ENCODE assay signal across 8 cellular contexts in the genomic region with DNA sequence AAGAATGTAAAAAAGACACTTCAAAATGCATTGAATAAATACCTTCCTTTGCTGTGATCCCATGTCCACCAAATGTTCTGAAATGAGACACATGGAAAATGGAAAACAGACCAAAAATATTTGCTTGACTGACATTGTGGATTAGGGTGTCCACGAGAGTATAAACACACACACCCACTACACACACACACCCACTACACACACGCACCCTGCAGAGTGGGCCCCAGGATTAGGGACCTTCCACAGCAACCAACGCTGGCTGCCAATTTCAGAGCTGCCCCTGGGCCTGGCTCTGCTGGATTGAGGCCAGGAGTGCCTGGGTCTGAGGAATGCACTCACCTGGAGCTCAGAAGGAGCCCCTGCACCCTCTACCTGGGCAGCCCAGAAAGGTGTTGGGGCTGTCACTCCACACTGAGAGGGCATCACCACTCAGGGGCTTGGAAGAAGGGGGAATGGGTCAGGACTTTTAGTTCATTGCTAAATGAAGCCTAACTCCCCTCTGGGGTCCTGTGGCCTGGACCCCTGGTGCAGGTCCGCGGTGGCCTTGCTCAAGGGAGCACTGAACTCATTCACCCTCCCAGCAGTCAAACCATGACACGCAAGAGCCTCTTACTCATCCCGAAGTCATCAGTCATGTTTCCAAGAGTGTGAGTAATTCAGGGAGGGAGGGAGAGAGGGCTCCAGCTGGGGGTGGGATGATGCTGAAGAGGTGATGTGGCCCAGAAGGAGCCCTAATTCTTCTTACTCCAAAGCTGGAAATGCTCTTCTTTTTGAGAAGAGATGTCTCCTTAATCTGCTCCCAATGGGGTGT. TPM values are rescaled to one million over a fixed set of nuclear protein-coding genes. Genes with fewer than 3 reads are reported as not detected.
A peak's percentile ranks its signal among the peaks of the same experiment; 100 is the strongest.
DNase-seq lines count a peak whose midpoint lies in the region; ATAC-seq and TF ChIP-seq lines count a peak whose summit lies in the region.

No MANE protein-coding gene starts in this region.

- no peaks in the 10 kb centered on the region for H3K27me3 Mint-ChIP-seq in dendritic cell treated with granulocyte-macrophage colony-stimulating factor and Interleukin-4, amounts not matched to agents 40 ng/mL and 50 ng/mL, for 4 days

- H3K9me2 ChIP-seq in GM23248 (ENCODE audit: insufficient read depth) = no peaks in the 10 kb centered on the region

- H3K4me3 Mint-ChIP-seq in dendritic cell treated with granulocyte-macrophage colony-stimulating factor and Interleukin-4, amounts not matched to agents 40 ng/mL and 50 ng/mL, for 4 days = no peak overlapping the region

- no peak overlapping the region for H2AFZ ChIP-seq in GM23248

- no peaks in the 10 kb centered on the region for H3K27me3 ChIP-seq in GM23248 (replicated peaks; ENCODE audit: insufficient read depth)

- H3K9ac ChIP-seq in GM23248 = peak overlapping the region; percentile 66

- no peak overlapping the region for H3K4me3 ChIP-seq in GM23248

- H3K27ac Mint-ChIP-seq in dendritic cell treated with granulocyte-macrophage colony-stimulating factor and Interleukin-4, amounts not matched to agents 40 ng/mL and 50 ng/mL, for 4 days = peak overlapping the region; percentile 92

- H3K4me1 ChIP-seq in GM23248 (ENCODE audit: insufficient read depth) = peaks cover 57% of the 10 kb centered on the region

- POLR2A ChIA-PET in RWPE1 (lab: Yijun Ruan, JAX; ENCODE audit: low non-redundant PET) = interaction anchor here (0.9 to 1.5 kb wide), 4 partner anchors 9 to 54 kb away, joined by 3 to 8 read pairs (median 4); no protein-coding TSS in a partner anchor

- CTCF ChIA-PET in RWPE1 (lab: Yijun Ruan, JAX) = interaction anchor here (2.0 kb wide), 1 partner anchor 8 kb away, joined by 8 read pairs; no protein-coding TSS in a partner anchor

- WGBS in GM23248 (ENCODE audit: low coverage in 1 of 2, low lambda C conversion rate in 2 of 2, missing lambda C conversion rate in 2 of 2), 2 experiments = 18 to 22% methylated on average over 7 of the region's 7 CpGs

- TF ChIP-seq CTCF in RWPE1 (conservative IDR thresholded peaks at IDR 0.05; ENCODE audit: low read depth) = no peak

- intact Hi-C loops in dendritic cell treated with granulocyte-macrophage colony-stimulating factor and Interleukin-4, amounts not matched to agents 40 ng/mL and 50 ng/mL, for 4 days (cut with micrococcal nuclease) = loop anchor here (5.0 kb wide), 1 partner anchor 553 kb away; a partner anchor contains a TSS

- H3K9me3 Mint-ChIP-seq in dendritic cell treated with granulocyte-macrophage colony-stimulating factor and Interleukin-4, amounts not matched to agents 40 ng/mL and 50 ng/mL, for 4 days = no peaks in the 10 kb centered on the region

- H3K36me3 ChIP-seq in GM23248 (ENCODE audit: low read depth) = no peaks in the 10 kb centered on the region

- H3K4me1 Mint-ChIP-seq in dendritic cell treated with granulocyte-macrophage colony-stimulating factor and Interleukin-4, amounts not matched to agents 40 ng/mL and 50 ng/mL, for 4 days (ENCODE audit: low read depth) = peaks cover 82% of the 10 kb centered on the region

- peak overlapping the region; percentile 89 for H3K27ac ChIP-seq in GM23248
- peak overlapping the region; percentile 93 for H3K27ac ChIP-seq in RWPE1

- no peaks in the 10 kb centered on the region for H4K20me1 ChIP-seq in GM23248 (ENCODE audit: insufficient read depth)

- H3K36me3 Mint-ChIP-seq in dendritic cell treated with granulocyte-macrophage colony-stimulating factor and Interleukin-4, amounts not matched to agents 40 ng/mL and 50 ng/mL, for 4 days (ENCODE audit: low read depth) = no peaks in the 10 kb centered on the region

- no peaks in the 10 kb centered on the region for H3K9me3 ChIP-seq in GM23248 (ENCODE audit: low read depth)

- H3K4me2 ChIP-seq in GM23248 (ENCODE audit: unreplicated experiment) = peak overlapping the region; percentile 34

- DNase-seq in GM23248 = peak; percentile 97
- DNase-seq in RWPE1 (ENCODE audit: low spot score) = peak; percentile 94
- peak; percentile 45 for DNase-seq in stimulated activated CD4-positive, alpha-beta T cell treated with anti-CD3 and anti-CD28 coated beads, Interleukin-12 subunit alpha, Interleukin-12 subunit beta, amount 100 ng/mL, for 4 hours
- no peak for DNase-seq in NCI-H446 (lab: John Stamatoyannopoulos, UW)
- no peak for DNase-seq in GM19240 (ENCODE audit: insufficient read length, low spot score)
- DNase-seq in hippocampal formation (lab: John Stamatoyannopoulos, UW) = no peak

- H3K79me2 ChIP-seq in GM23248 (ENCODE audit: insufficient read depth) = no peaks in the 10 kb centered on the region

- in situ Hi-C loops in GM23248 (cut with MboI) = no loop called here

- peaks cover 53% of the 10 kb centered on the region for H3F3A ChIP-seq in GM23248 (ENCODE audit: insufficient read depth)

- ATAC-seq in HG02588 (IDR thresholded peaks at IDR 0.05; ENCODE audit: unreplicated experiment) = no peak

RNA-seq across cellular contexts. Expression of a gene that starts 50.2 kb away (rescaled TPM):
- 0.11 and 0.38 TPM in 2 replicates for total RNA-seq in GM23248 (2014; rRNA removed; shearing (Covaris generic))
- 0.25 and 0.44 TPM in 2 replicates for polyA plus RNA-seq in GM23248 (2016; fragmentation: Nextera tagmentation; extraction: Ambion mirVana)

RNA-seq across cellular contexts. Expression of a gene that starts 53.0 kb away (rescaled TPM):
- total RNA-seq in GM23248 (2014; rRNA removed; shearing (Covaris generic)) = 78.0 and 83.5 TPM in 2 replicates
- polyA plus RNA-seq in GM23248 (2016; fragmentation: Nextera tagmentation; extraction: Ambion mirVana) = 42.4 and 45.0 TPM in 2 replicates

Comparison
In these comparisons a context has a peak if more than half of its experiments do, and no peak if none do; other contexts are left out.
1. DNase-seq: peak in GM23248 (single experiment), RWPE1 (single experiment) and stimulated activated CD4-positive, alpha-beta T cell treated with anti-CD3 and anti-CD28 coated beads, Interleukin-12 subunit alpha, Interleukin-12 subunit beta, amount 100 ng/mL, for 4 hours (single experiment); none in NCI-H446 (0 of 2), GM19240 (single experiment) and hippocampal formation (0 of 2).